In the genomic region with DNA sequence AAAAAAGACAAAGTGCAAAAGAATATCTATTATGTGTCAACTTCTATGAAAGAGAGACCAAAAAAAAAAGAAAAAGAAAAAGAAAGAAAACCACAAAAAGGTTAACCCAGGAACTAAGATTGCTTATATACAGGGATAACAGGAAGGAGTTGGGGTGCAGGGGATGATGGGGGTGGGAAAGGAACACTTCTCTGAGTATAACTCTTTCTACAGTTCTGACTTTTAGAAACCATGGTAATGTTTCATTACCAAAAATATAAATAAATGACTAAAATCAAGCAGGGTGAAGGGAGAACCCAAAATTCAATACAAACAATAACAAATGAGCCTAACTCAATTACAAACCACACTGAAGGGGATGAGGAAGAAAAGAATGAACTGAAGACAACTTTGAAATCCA, we compare ENCODE assay signal across 34 cellular contexts. TPM values are rescaled to one million over a fixed set of nuclear protein-coding genes. Genes with fewer than 3 reads are reported as not detected.
"Had no signal": no experiment of that assay in that cellular context is flagged by ENCODE, and none has a peak within 500 bp of the region (broad histone marks: within the 10 kb centered on the region; RNA-seq: fewer than 3 reads in every experiment).

No MANE protein-coding gene starts in this region.

- DNase-seq: activated B cell treated with CpG ODN at 0.5 μM for 24 hours; activated CD4-positive, alpha-beta T cell treated with anti-CD3 and anti-CD28 coated beads for 48 hours; activated CD4-positive, alpha-beta T cell treated with anti-CD3 and anti-CD28 coated beads, Interleukin-2, amount 50 U/mL, for 1 hour; activated CD4-positive, alpha-beta T cell treated with anti-CD3 and anti-CD28 coated beads, Interleukin-2, amount 50 U/mL, for 48 hours; activated CD8-positive, alpha-beta memory T cell treated with anti-CD3 and anti-CD28 coated beads, Interleukin-2, amount 10 ng/mL, durations not matched to agents 7 days and 5 days; activated CD8-positive, alpha-beta memory T cell treated with anti-CD3 and anti-CD28 coated beads, Interleukin-2, amount 50 U/mL, for 4 hours; activated effector memory CD4-positive, alpha-beta T cell treated with Interleukin-2 at 50 U/mL for 16 hours; activated gamma-delta T cell treated with Interleukin-2 at 50 U/mL for 16 hours; activated naive CD4-positive, alpha-beta T cell treated with anti-CD3 and anti-CD28 coated beads, Interleukin-2, amount 10 ng/mL, durations not matched to agents 7 days and 5 days; activated naive CD8-positive, alpha-beta T cell treated with anti-CD3 and anti-CD28 coated beads, Interleukin-2, amount 10 ng/mL, durations not matched to agents 7 days and 5 days; activated T-cell treated with anti-CD3 and anti-CD28 coated beads, Interleukin-2, amount 50 U/mL, for 1 hour; activated T-cell treated with anti-CD3 and anti-CD28 coated beads, Interleukin-2, amount 50 U/mL, for 48 hours; central memory CD4-positive, alpha-beta T cell; cerebellar nuclear complex; colonic mucosa; effector CD8-positive, alpha-beta T cell; esophagus squamous epithelium; foreskin melanocyte; T-helper 17 cell; T1000; WERI-Rb-1 had no signal

- H3K36me3 Mint-ChIP-seq: activated naive CD4-positive, alpha-beta T cell treated with anti-CD3 and anti-CD28 coated beads, Interleukin-2, amount 10 ng/mL, durations not matched to agents 7 days and 5 days; activated naive CD4-positive, alpha-beta T cell treated with anti-CD3 and anti-CD28 coated beads, Interleukin-2, amount 50 U/mL, for 72 hours; activated naive CD8-positive, alpha-beta T cell treated with anti-CD3 and anti-CD28 coated beads, Interleukin-2, amount 10 ng/mL, durations not matched to agents 7 days and 5 days; brain had no signal

- H3K27me3 Mint-ChIP-seq: activated B cell treated with CpG ODN at 0.5 μM for 24 hours; activated CD8-positive, alpha-beta memory T cell treated with anti-CD3 and anti-CD28 coated beads, Interleukin-2, amount 10 ng/mL, durations not matched to agents 7 days and 5 days; activated naive CD4-positive, alpha-beta T cell treated with anti-CD3 and anti-CD28 coated beads, Interleukin-2, amount 10 ng/mL, durations not matched to agents 7 days and 5 days; activated naive CD8-positive, alpha-beta T cell treated with anti-CD3 and anti-CD28 coated beads, Interleukin-2, amount 10 ng/mL, durations not matched to agents 7 days and 5 days; brain had no signal

- H3K9me3 Mint-ChIP-seq: activated B cell treated with CpG ODN at 0.5 μM for 24 hours; activated naive CD4-positive, alpha-beta T cell treated with anti-CD3 and anti-CD28 coated beads, Interleukin-2, amount 10 ng/mL, durations not matched to agents 7 days and 5 days; activated naive CD4-positive, alpha-beta T cell treated with anti-CD3 and anti-CD28 coated beads, Interleukin-2, amount 50 U/mL, for 72 hours; activated naive CD8-positive, alpha-beta T cell treated with anti-CD3 and anti-CD28 coated beads, Interleukin-2, amount 10 ng/mL, durations not matched to agents 7 days and 5 days; brain; T-helper 2 cell treated with Interferon-gamma antibody and Interleukin-4, amounts not matched to agents 5 μg/mL and 100 μg/mL, for 36 hours had no signal

- H3K4me3 Mint-ChIP-seq: activated B cell treated with CpG ODN at 0.5 μM for 24 hours; activated CD8-positive, alpha-beta memory T cell treated with anti-CD3 and anti-CD28 coated beads, Interleukin-2, amount 10 ng/mL, durations not matched to agents 7 days and 5 days; activated naive CD4-positive, alpha-beta T cell treated with anti-CD3 and anti-CD28 coated beads, Interleukin-2, amount 10 ng/mL, durations not matched to agents 7 days and 5 days; activated naive CD8-positive, alpha-beta T cell treated with anti-CD3 and anti-CD28 coated beads, Interleukin-2, amount 10 ng/mL, durations not matched to agents 7 days and 5 days; brain; T-helper 17 cell; T-helper 2 cell treated with Interferon-gamma antibody and Interleukin-4, amounts not matched to agents 5 μg/mL and 100 μg/mL, for 36 hours had no signal

- H3K27ac Mint-ChIP-seq: activated B cell treated with CpG ODN at 0.5 μM for 24 hours; activated CD8-positive, alpha-beta memory T cell treated with anti-CD3 and anti-CD28 coated beads, Interleukin-2, amount 10 ng/mL, durations not matched to agents 7 days and 5 days; activated naive CD4-positive, alpha-beta T cell treated with anti-CD3 and anti-CD28 coated beads, Interleukin-2, amount 10 ng/mL, durations not matched to agents 7 days and 5 days; activated naive CD8-positive, alpha-beta T cell treated with anti-CD3 and anti-CD28 coated beads, Interleukin-2, amount 10 ng/mL, durations not matched to agents 7 days and 5 days; brain; T-helper 17 cell; T-helper 2 cell treated with Interferon-gamma antibody and Interleukin-4, amounts not matched to agents 5 μg/mL and 100 μg/mL, for 36 hours had no signal

- ATAC-seq: activated CD4-positive, CD25-positive, alpha-beta regulatory T cell treated with anti-CD3 and anti-CD28 coated beads, Interleukin-2, amount 50 U/mL, for 24 hours; activated CD8-positive, alpha-beta memory T cell treated with anti-CD3 and anti-CD28 coated beads, Interleukin-2, amount 10 ng/mL, durations not matched to agents 7 days and 5 days; gastroesophageal sphincter; T-helper 17 cell had no signal

- H3K4me1 Mint-ChIP-seq: brain had no signal

RNA-seq across cellular contexts. Expression of gene IFNG-AS1, which starts 9.1 kb away (rescaled TPM):
- total RNA-seq: ascending aorta, cardiac muscle cell, colonic mucosa, dermis microvascular lymphatic vessel endothelial cell, endothelial cell of umbilical vein, fibroblast of lung, fibroblast of villous mesenchyme, gastroesophageal sphincter, glomerular endothelial cell had no signal
- polyA plus RNA-seq: endothelial cell of umbilical vein, esophagus, fibroblast of lung had no signal
